Comparison of ENCODE assay signal across 26 cellular contexts in genomic region chr22:42322562-42322926, GRCh38. TPM values are rescaled to one million over a fixed set of nuclear protein-coding genes. Genes with fewer than 3 reads are reported as not detected.
DNase-seq lines count a peak whose midpoint lies in the region; ATAC-seq and TF ChIP-seq lines count a peak whose summit lies in the region.
"Had no signal": no experiment of that assay in that cellular context is flagged by ENCODE, and none has a peak within 500 bp of the region (broad histone marks: within the 10 kb centered on the region; RNA-seq: fewer than 3 reads in every experiment).

No MANE protein-coding gene starts in this region.

- H3K9me3 ChIP-seq in CD4-positive, alpha-beta memory T cell (ENCODE audit: control insufficient read depth in 1 of 2, low read length in 2 of 2): no peaks in the 10 kb centered on the region
- H3K9me3 ChIP-seq in colonic mucosa (no peaks in the 10 kb centered on the region), neural cell (ENCODE audit: low read length) (no peaks in the 10 kb centered on the region), left lung (no peaks in the 10 kb centered on the region)
- H3K9me3 ChIP-seq: heart left ventricle, Peyer's patch, right lobe of liver, SJSA1, tibial artery had no signal

- peak; percentile 43 for TF ChIP-seq EP300 in neural cell (conservative IDR thresholded peaks at IDR 0.05; ENCODE audit: poor library complexity, severe bottlenecking)

- no peaks in the 10 kb centered on the region for H3F3A ChIP-seq in neural cell (ENCODE audit: insufficient read depth, low read length, poor library complexity, severe bottlenecking)

- POLR2A ChIA-PET in CD4-positive, alpha-beta memory T cell (lab: Charles Lee; ENCODE audit: partially characterized antibody): no interaction called here
- POLR2A ChIA-PET in RWPE1 (lab: Yijun Ruan, JAX; ENCODE audit: low non-redundant PET): no interaction called here

- H3K27me3 ChIP-seq in CD4-positive, alpha-beta memory T cell (ENCODE audit: insufficient read depth, low read length): no peaks in the 10 kb centered on the region
- H3K27me3 ChIP-seq in colonic mucosa: no peaks in the 10 kb centered on the region
- no peaks in the 10 kb centered on the region for H3K27me3 ChIP-seq in neural cell (ENCODE audit: insufficient read depth, low read depth, low read length)
- peaks cover 0 to 16% of the 10 kb centered on the region in 2 donors for H3K27me3 ChIP-seq in left lung
- H3K27me3 ChIP-seq: heart left ventricle, Peyer's patch, right lobe of liver, SJSA1 had no signal

- H3K4me1 ChIP-seq in CD4-positive, alpha-beta memory T cell (ENCODE audit: insufficient read depth, low read length): peaks cover 32% of the 10 kb centered on the region
- peaks cover 30% of the 10 kb centered on the region for H3K4me1 ChIP-seq in colonic mucosa
- no peaks in the 10 kb centered on the region for H3K4me1 ChIP-seq in left lung
- H3K4me1 ChIP-seq: parathyroid adenoma, right lobe of liver, SJSA1 had no signal

- no peak for DNase-seq in CD4-positive, alpha-beta memory T cell
- DNase-seq in RWPE1 (ENCODE audit: low spot score) (no peak), colonic mucosa (no peak), NCI-H2081 (lab: John Stamatoyannopoulos, UW) (no peak), left lung (no peak)
- DNase-seq: activated CD4-positive, alpha-beta T cell treated with anti-CD3 and anti-CD28 coated beads, Interleukin-2, amount 10 ng/mL, durations not matched to agents 24 days and 14 days; activated naive CD4-positive, alpha-beta T cell treated with anti-CD3 and anti-CD28 coated beads, Interleukin-2, amount 50 U/mL, for 16 hours; aorta; erythroblast; heart left ventricle; KG1; left colon; mesendoderm; NCI-H526; Peyer's patch; right lobe of liver; stimulated activated CD4-positive, alpha-beta T cell treated with anti-CD3 and anti-CD28 coated beads, Interleukin-12 subunit alpha, Interleukin-12 subunit beta, amount 100 ng/mL, for 4 hours; stimulated activated CD4-positive, alpha-beta T cell treated with anti-CD3 and anti-CD28 coated beads, Interleukin-4, amount 100 ng/mL, for 4 hours; stimulated activated naive CD8-positive, alpha-beta T cell treated with anti-CD3 and anti-CD28 coated beads, Interleukin-15, Interleukin-2, amounts not matched to agents 100 U/mL and 50 U/mL, for 24 hours; tibial artery had no signal

- H3K9ac ChIP-seq in colonic mucosa (ENCODE audit: low read depth in 2 of 2, low read length in 2 of 2) (peak overlapping the region; percentile 8 to 16), neural cell (ENCODE audit: low read length) (peak overlapping the region; percentile 56)
- H3K9ac ChIP-seq: parathyroid adenoma had no signal

- no peak overlapping the region for H3K27ac ChIP-seq in CD4-positive, alpha-beta memory T cell (ENCODE audit: low read depth, low read length)
- peak overlapping the region; percentile 47 for H3K27ac ChIP-seq in RWPE1
- peak overlapping the region; percentile 91 for H3K27ac ChIP-seq in colonic mucosa
- H3K27ac ChIP-seq in neural cell (ENCODE audit: low read length): peak overlapping the region; percentile 86
- no peak overlapping the region for H3K27ac ChIP-seq in left lung
- H3K27ac ChIP-seq: heart left ventricle, parathyroid adenoma, Peyer's patch, right lobe of liver, SJSA1, tibial artery had no signal

- TF ChIP-seq RAD21 in neural cell (conservative IDR thresholded peaks at IDR 0.05): no peak

- H2AFZ ChIP-seq in neural cell (ENCODE audit: low read depth, low read length): no peak overlapping the region
- H2AFZ ChIP-seq: parathyroid adenoma had no signal

- no peak overlapping the region for H3K4me3 ChIP-seq in CD4-positive, alpha-beta memory T cell (ENCODE audit: low read length in 2 of 2)
- H3K4me3 ChIP-seq in colonic mucosa (no peak overlapping the region), neural cell (ENCODE audit: low read length) (peak overlapping the region; percentile 47), left lung (no peak overlapping the region)
- H3K4me3 ChIP-seq: heart left ventricle, Peyer's patch, right lobe of liver, SJSA1, tibial artery had no signal

- H3K9me2 ChIP-seq in neural cell (ENCODE audit: insufficient read depth, low read length): no peaks in the 10 kb centered on the region

- intact Hi-C loops in CD4-positive, alpha-beta memory T cell (cut with micrococcal nuclease): no loop called here
- intact Hi-C loops in colonic mucosa (cut with DNase I): no loop called here
- intact Hi-C loops in left lung (cut with DNase I): no loop called here

- H3K27ac Mint-ChIP-seq in CD4-positive, alpha-beta memory T cell: peak overlapping the region in 4 of 7 donors; percentile 13 to 78 (median 60)
- H3K27ac Mint-ChIP-seq: activated CD4-positive, alpha-beta T cell treated with anti-CD3 and anti-CD28 coated beads, Interleukin-2, amount 10 ng/mL, durations not matched to agents 24 days and 14 days; activated T-helper 1 cell treated with anti-CD3 and anti-CD28 coated beads, Interleukin-12 subunit alpha, Interleukin-12 subunit beta, Interleukin-2, Interleukin-4 antibody, amounts not matched to agents 30 ng/mL and 10 ng/mL and 1 ng/mL, durations not matched to agents 14 hours and 24 hours and 36 hours had no signal

- ATAC-seq in GM19452 (IDR thresholded peaks at IDR 0.05; ENCODE audit: unreplicated experiment) (no peak), left lung (no peak)
- ATAC-seq: heart left ventricle; right lobe of liver; stimulated activated naive CD8-positive, alpha-beta T cell treated with anti-CD3 and anti-CD28 coated beads, Interleukin-15, Interleukin-2, amounts not matched to agents 100 U/mL and 50 U/mL, for 24 hours had no signal

- no peaks in the 10 kb centered on the region for H3K27me3 Mint-ChIP-seq in CD4-positive, alpha-beta memory T cell
- H3K27me3 Mint-ChIP-seq: activated CD4-positive, alpha-beta T cell treated with anti-CD3 and anti-CD28 coated beads, Interleukin-2, amount 10 ng/mL, durations not matched to agents 24 days and 14 days had no signal

- CTCF ChIA-PET in CD4-positive, alpha-beta memory T cell (lab: Charles Lee; ENCODE audit: partially characterized antibody): no interaction called here
- CTCF ChIA-PET in RWPE1 (lab: Yijun Ruan, JAX): no interaction called here

- no peaks in the 10 kb centered on the region for H3K36me3 Mint-ChIP-seq in CD4-positive, alpha-beta memory T cell

- H3K36me3 ChIP-seq in CD4-positive, alpha-beta memory T cell (ENCODE audit: insufficient read depth, low read length): no peaks in the 10 kb centered on the region
- H3K36me3 ChIP-seq in colonic mucosa (no peaks in the 10 kb centered on the region), neural cell (ENCODE audit: insufficient read depth, low read length) (no peaks in the 10 kb centered on the region), left lung (no peaks in the 10 kb centered on the region)
- H3K36me3 ChIP-seq: heart left ventricle, Peyer's patch, right lobe of liver, SJSA1, tibial artery had no signal

- peaks cover 0 to 2% (median 0%) of the 10 kb centered on the region in 8 donors for H3K9me3 Mint-ChIP-seq in CD4-positive, alpha-beta memory T cell
- H3K9me3 Mint-ChIP-seq: activated CD4-positive, alpha-beta T cell treated with anti-CD3 and anti-CD28 coated beads, Interleukin-2, amount 10 ng/mL, durations not matched to agents 24 days and 14 days; activated T-helper 1 cell treated with anti-CD3 and anti-CD28 coated beads, Interleukin-12 subunit alpha, Interleukin-12 subunit beta, Interleukin-2, Interleukin-4 antibody, amounts not matched to agents 30 ng/mL and 10 ng/mL and 1 ng/mL, durations not matched to agents 14 hours and 24 hours and 36 hours; nephron had no signal

- H4K20me1 ChIP-seq in neural cell (ENCODE audit: insufficient read depth): no peaks in the 10 kb centered on the region

- no peak overlapping the region for H3K4me3 Mint-ChIP-seq in CD4-positive, alpha-beta memory T cell
- H3K4me3 Mint-ChIP-seq: activated CD4-positive, alpha-beta T cell treated with anti-CD3 and anti-CD28 coated beads, Interleukin-2, amount 10 ng/mL, durations not matched to agents 24 days and 14 days; activated T-helper 1 cell treated with anti-CD3 and anti-CD28 coated beads, Interleukin-12 subunit alpha, Interleukin-12 subunit beta, Interleukin-2, Interleukin-4 antibody, amounts not matched to agents 30 ng/mL and 10 ng/mL and 1 ng/mL, durations not matched to agents 14 hours and 24 hours and 36 hours; nephron had no signal

- TF ChIP-seq CTCF in RWPE1 (conservative IDR thresholded peaks at IDR 0.05; ENCODE audit: low read depth) (no peak), colonic mucosa (IDR thresholded peaks at IDR 0.05) (no peak), neural cell (IDR thresholded peaks at IDR 0.05; ENCODE audit: poor library complexity, severe bottlenecking) (peak; percentile 3), left lung (IDR thresholded peaks at IDR 0.05) (no peak)

- H3K4me2 ChIP-seq in neural cell (ENCODE audit: low read length): peak overlapping the region; percentile 30

- H3K4me1 Mint-ChIP-seq in CD4-positive, alpha-beta memory T cell: peaks cover 21 to 50% (median 35%) of the 10 kb centered on the region in 4 donors

- H3K79me2 ChIP-seq in neural cell (replicated peaks; ENCODE audit: insufficient read depth, low read length): peaks cover 21% of the 10 kb centered on the region
- H3K79me2 ChIP-seq: parathyroid adenoma had no signal

TF ChIP-seq in neural cell, 6 proteins besides CTCF, POLR2A, EP300 and RAD21 (continues in another document):
- TF ChIP-seq EZH2 (IDR thresholded peaks at IDR 0.05; ENCODE audit: borderline replicate concordance, insufficient read depth, low read length, poor library complexity, severe bottlenecking) (no peak), MXI1 (conservative IDR thresholded peaks at IDR 0.05; ENCODE audit: poor library complexity, severe bottlenecking) (no peak), POLR2AphosphoS5 (IDR thresholded peaks at IDR 0.05) (no peak), TAF1 (IDR thresholded peaks at IDR 0.05; ENCODE audit: low read depth) (no peak)

RNA-seq across cellular contexts. Expression of gene TCF20, which starts 52.1 kb away (rescaled TPM):
- 10 to 100 TPM; 88.7 to 93.4 TPM for total RNA-seq in CD4-positive, alpha-beta memory T cell
- polyA plus RNA-seq in CD4-positive, alpha-beta memory T cell: 1 to 10 TPM in 1 of 2 donors, under 1 TPM in 1; 0.72 to 4.8 TPM
- 10 to 100 TPM; 52.9 to 62.0 TPM for total RNA-seq in colonic mucosa
- 21.9 and 27.5 TPM in 2 replicates for polyA plus RNA-seq in neural cell
- 134 and 148 TPM in 2 replicates for polyA minus RNA-seq in neural cell
- total RNA-seq in left lung: 10 to 100 TPM; 35.0 to 41.3 TPM

Comparison
In these comparisons a context has a peak if more than half of its experiments do, and no peak if none do; other contexts are left out.
1. H3K27ac ChIP-seq: peak in RWPE1 (single experiment), colonic mucosa (single experiment) and neural cell (single experiment); none in CD4-positive, alpha-beta memory T cell (single experiment) and left lung (0 of 2).